Comparison of ENCODE assay signal across 8 cellular contexts in genomic region chr16:4496305-4496704, GRCh38.
DNase-seq lines count a peak whose midpoint lies in the region; ATAC-seq and TF ChIP-seq lines count a peak whose summit lies in the region.
"Had no signal": no experiment of that assay in that cellular context is flagged by ENCODE, and none has a peak within 500 bp of the region (broad histone marks: within the 10 kb centered on the region; RNA-seq: fewer than 3 reads in every experiment).

No MANE protein-coding gene starts in this region.

- DNase-seq in ELR (ENCODE audit: low read depth) (peak; percentile 90), NCI-H226 (peak; percentile 40), epithelial cell of esophagus (ENCODE audit: low read depth) (peak; percentile 83), retinal pigment epithelial cell (ENCODE audit: low read depth) (peak; percentile 69), NCI-H146 treated with DMSO at 0.1 percent for 48 hours (lab: John Stamatoyannopoulos, UW; ENCODE audit: unreplicated experiment) (no peak)
- DNase-seq: NCI-H187 treated with DMSO at 0.1 percent for 48 hours had no signal

- H3K4me3 ChIP-seq in epithelial cell of esophagus (ENCODE audit: low read length) (no peak overlapping the region), retinal pigment epithelial cell (ENCODE audit: low read length) (no peak overlapping the region)

- no peak for TF ChIP-seq CTCF in epithelial cell of esophagus (IDR thresholded peaks at IDR 0.05; ENCODE audit: insufficient read depth, low read depth, low read length, missing control alignments)
- no peak for TF ChIP-seq CTCF in retinal pigment epithelial cell (conservative IDR thresholded peaks at IDR 0.05; ENCODE audit: low read depth, low read length)

- ATAC-seq in HG02938 (IDR thresholded peaks at IDR 0.05; ENCODE audit: unreplicated experiment) (no peak), HG03159 (IDR thresholded peaks at IDR 0.05; ENCODE audit: unreplicated experiment) (no peak)
